ENCODE assay signal across 8 cellular contexts in the genomic region with DNA sequence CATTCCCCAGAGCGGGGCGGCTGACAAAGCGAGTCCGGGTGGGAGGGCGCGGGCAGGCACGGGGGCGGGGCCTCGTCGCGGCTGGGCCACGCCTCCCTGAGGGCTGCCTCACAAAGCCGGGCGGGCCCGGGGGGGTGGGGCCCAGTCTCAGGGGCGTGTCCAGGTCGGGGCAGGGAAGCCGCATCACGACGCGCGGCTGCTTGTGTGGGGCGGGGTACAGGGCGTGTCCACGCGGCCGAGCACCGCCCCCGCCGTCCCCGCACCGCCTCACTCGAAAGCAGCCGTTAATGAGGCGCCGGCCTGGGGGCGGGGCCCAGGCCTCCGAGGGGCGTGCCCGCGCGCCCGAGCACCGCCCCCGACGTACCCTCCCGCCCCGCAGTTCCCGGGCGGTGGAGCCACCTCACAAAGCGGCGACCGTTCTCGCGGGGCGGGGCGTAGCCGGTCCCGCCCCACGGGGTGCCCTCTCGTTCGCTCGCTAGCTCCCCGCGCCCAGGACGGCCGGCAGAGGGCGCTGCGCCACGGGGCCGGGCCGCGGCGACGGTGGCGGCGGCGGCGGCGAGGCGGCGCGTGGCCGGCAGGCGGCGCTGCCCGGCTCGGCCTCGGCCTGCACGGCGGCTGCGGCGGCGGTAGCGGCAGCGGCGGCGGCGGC. TPM values are rescaled to one million over a fixed set of nuclear protein-coding genes. Genes with fewer than 3 reads are reported as not detected.
DNase-seq lines count a peak whose midpoint lies in the region; ATAC-seq and TF ChIP-seq lines count a peak whose summit lies in the region.

A gene (plus strand): TSS at position 599 of the 649 bp plus-strand sequence. CDS start 150 bp downstream, outside the sequence.

- H3K79me2 ChIP-seq in MM.1S (ENCODE audit: low read length), result peaks cover 40% of the 10 kb centered on the region
- peaks cover 36% of the 10 kb centered on the region for H3K79me2 ChIP-seq in neural cell (replicated peaks; ENCODE audit: insufficient read depth, low read length)

- H3F3A ChIP-seq in MM.1S (ENCODE audit: insufficient read depth, low read length), result peaks cover 14% of the 10 kb centered on the region
- H3F3A ChIP-seq in neural cell (ENCODE audit: insufficient read depth, low read length, poor library complexity, severe bottlenecking), result no peaks in the 10 kb centered on the region

- H3K4me2 ChIP-seq in MM.1S (ENCODE audit: low read depth, low read length), result peak within 1 kb of the TSS; percentile 96
- peak within 1 kb of the TSS; percentile 71 for H3K4me2 ChIP-seq in neural cell (ENCODE audit: low read length)

- H3K9me3 ChIP-seq in MM.1S (replicated peaks; ENCODE audit: insufficient read depth, low read length) (no peaks in the 10 kb centered on the region), neural cell (ENCODE audit: low read length) (no peaks in the 10 kb centered on the region)

- H3K9me2 ChIP-seq in MM.1S (replicated peaks; ENCODE audit: insufficient read depth, low read length) (no peaks in the 10 kb centered on the region), neural cell (ENCODE audit: insufficient read depth, low read length) (no peaks in the 10 kb centered on the region)

- H3K27ac Mint-ChIP-seq in stimulated activated naive CD8-positive, alpha-beta T cell treated with anti-CD3 and anti-CD28 coated beads, Interleukin-15, amount 100 ng/mL, for 72 hours, result peak within 1 kb of the TSS; percentile 59 to 89

- TF ChIP-seq EP300 in neural cell (conservative IDR thresholded peaks at IDR 0.05; ENCODE audit: poor library complexity, severe bottlenecking), result peak; percentile 29

- TF ChIP-seq CTCF in MM.1S (IDR thresholded peaks at IDR 0.05; ENCODE audit: low read length) (peak; percentile 35), fibroblast of the aortic adventitia (IDR thresholded peaks at IDR 0.05; ENCODE audit: insufficient read depth, low read length) (peak; percentile 61), neural cell (IDR thresholded peaks at IDR 0.05; ENCODE audit: poor library complexity, severe bottlenecking) (peak; percentile 91)

- H3K4me3 ChIP-seq in MM.1S (ENCODE audit: low read length) (peak within 1 kb of the TSS; percentile 80), fibroblast of the aortic adventitia (ENCODE audit: low read depth, low read length) (peak within 1 kb of the TSS; percentile 92), neural cell (ENCODE audit: low read length) (peak within 1 kb of the TSS; percentile 90)

- H3K9ac ChIP-seq in MM.1S (ENCODE audit: low read length), result peak within 1 kb of the TSS; percentile 76; the same call in 1 of the 2 replicates
- peak within 1 kb of the TSS; percentile 90 for H3K9ac ChIP-seq in neural cell (ENCODE audit: low read length)

- peak; percentile 70 for TF ChIP-seq RAD21 in neural cell (conservative IDR thresholded peaks at IDR 0.05)

- H3K36me3 ChIP-seq in MM.1S (replicated peaks; ENCODE audit: insufficient read depth, low read length) (no peaks in the 10 kb centered on the region), neural cell (ENCODE audit: insufficient read depth, low read length) (no peaks in the 10 kb centered on the region)

- H3K4me3 Mint-ChIP-seq in stimulated activated naive CD8-positive, alpha-beta T cell treated with anti-CD3 and anti-CD28 coated beads, Interleukin-15, amount 100 ng/mL, for 72 hours, result peak within 1 kb of the TSS; percentile 77 to 83

- H4K20me1 ChIP-seq in MM.1S (ENCODE audit: insufficient read depth, low read length) (no peaks in the 10 kb centered on the region), neural cell (ENCODE audit: insufficient read depth) (no peaks in the 10 kb centered on the region)

- H3K27me3 ChIP-seq in MM.1S (replicated peaks; ENCODE audit: insufficient read depth, low read length), result no peaks in the 10 kb centered on the region
- H3K27me3 ChIP-seq in neural cell (ENCODE audit: insufficient read depth, low read depth, low read length), result no peaks in the 10 kb centered on the region

- H2AFZ ChIP-seq in MM.1S (ENCODE audit: low read length), result peak within 1 kb of the TSS; percentile 93
- peak within 1 kb of the TSS; percentile 96 for H2AFZ ChIP-seq in neural cell (ENCODE audit: low read depth, low read length)

- ATAC-seq in stimulated activated naive CD8-positive, alpha-beta T cell treated with anti-CD3 and anti-CD28 coated beads, Interleukin-15, amount 100 ng/mL, for 72 hours, result peak; percentile 89

- peak within 1 kb of the TSS; percentile 37; the same call in 1 of the 2 replicates for H3K27ac ChIP-seq in MM.1S (ENCODE audit: low read length)
- H3K27ac ChIP-seq in neural cell (ENCODE audit: low read length), result peak within 1 kb of the TSS; percentile 89

- H3K9me3 Mint-ChIP-seq in stimulated activated naive CD8-positive, alpha-beta T cell treated with anti-CD3 and anti-CD28 coated beads, Interleukin-15, amount 100 ng/mL, for 72 hours, result no peaks in the 10 kb centered on the region

- H3K4me1 Mint-ChIP-seq in stimulated activated naive CD8-positive, alpha-beta T cell treated with anti-CD3 and anti-CD28 coated beads, Interleukin-15, amount 100 ng/mL, for 72 hours, result peaks cover 64% of the 10 kb centered on the region

- peaks cover 16% of the 10 kb centered on the region for H3K4me1 ChIP-seq in MM.1S (ENCODE audit: low read length)

- peak; percentile 99 for DNase-seq in GDM1 (lab: John Stamatoyannopoulos, UW)
- peak; percentile 97 for DNase-seq in HCEC 1CT
- DNase-seq in MM.1S, result peak; percentile 97
- DNase-seq in SHP77 treated with DMSO at 0.1 percent for 48 hours (lab: John Stamatoyannopoulos, UW), result peak; percentile 88
- peak; percentile 100 for DNase-seq in activated effector memory CD4-positive, alpha-beta T cell treated with anti-CD3 and anti-CD28 coated beads, Interleukin-2, amount 50 U/mL, for 16 hours
- peak; percentile 97 for DNase-seq in fibroblast of the aortic adventitia (ENCODE audit: low read depth)
- DNase-seq in stimulated activated naive CD8-positive, alpha-beta T cell treated with anti-CD3 and anti-CD28 coated beads, Interleukin-15, amount 100 ng/mL, for 72 hours, result peak; percentile 99 to 100

- H3K27me3 Mint-ChIP-seq in stimulated activated naive CD8-positive, alpha-beta T cell treated with anti-CD3 and anti-CD28 coated beads, Interleukin-15, amount 100 ng/mL, for 72 hours, result no peaks in the 10 kb centered on the region

TF ChIP-seq in neural cell, 6 proteins besides CTCF, POLR2A, EP300 and RAD21:
- TF ChIP-seq MXI1 (conservative IDR thresholded peaks at IDR 0.05; ENCODE audit: poor library complexity, severe bottlenecking), result peak; percentile 36
- TF ChIP-seq TAF1 (IDR thresholded peaks at IDR 0.05; ENCODE audit: low read depth), result no peak
- TF ChIP-seq, protein P1, sequence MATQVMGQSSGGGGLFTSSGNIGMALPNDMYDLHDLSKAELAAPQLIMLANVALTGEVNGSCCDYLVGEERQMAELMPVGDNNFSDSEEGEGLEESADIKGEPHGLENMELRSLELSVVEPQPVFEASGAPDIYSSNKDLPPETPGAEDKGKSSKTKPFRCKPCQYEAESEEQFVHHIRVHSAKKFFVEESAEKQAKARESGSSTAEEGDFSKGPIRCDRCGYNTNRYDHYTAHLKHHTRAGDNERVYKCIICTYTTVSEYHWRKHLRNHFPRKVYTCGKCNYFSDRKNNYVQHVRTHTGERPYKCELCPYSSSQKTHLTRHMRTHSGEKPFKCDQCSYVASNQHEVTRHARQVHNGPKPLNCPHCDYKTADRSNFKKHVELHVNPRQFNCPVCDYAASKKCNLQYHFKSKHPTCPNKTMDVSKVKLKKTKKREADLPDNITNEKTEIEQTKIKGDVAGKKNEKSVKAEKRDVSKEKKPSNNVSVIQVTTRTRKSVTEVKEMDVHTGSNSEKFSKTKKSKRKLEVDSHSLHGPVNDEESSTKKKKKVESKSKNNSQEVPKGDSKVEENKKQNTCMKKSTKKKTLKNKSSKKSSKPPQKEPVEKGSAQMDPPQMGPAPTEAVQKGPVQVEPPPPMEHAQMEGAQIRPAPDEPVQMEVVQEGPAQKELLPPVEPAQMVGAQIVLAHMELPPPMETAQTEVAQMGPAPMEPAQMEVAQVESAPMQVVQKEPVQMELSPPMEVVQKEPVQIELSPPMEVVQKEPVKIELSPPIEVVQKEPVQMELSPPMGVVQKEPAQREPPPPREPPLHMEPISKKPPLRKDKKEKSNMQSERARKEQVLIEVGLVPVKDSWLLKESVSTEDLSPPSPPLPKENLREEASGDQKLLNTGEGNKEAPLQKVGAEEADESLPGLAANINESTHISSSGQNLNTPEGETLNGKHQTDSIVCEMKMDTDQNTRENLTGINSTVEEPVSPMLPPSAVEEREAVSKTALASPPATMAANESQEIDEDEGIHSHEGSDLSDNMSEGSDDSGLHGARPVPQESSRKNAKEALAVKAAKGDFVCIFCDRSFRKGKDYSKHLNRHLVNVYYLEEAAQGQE (IDR thresholded peaks at IDR 0.05; ENCODE audit: borderline replicate concordance), result no peak
- TF ChIP-seq SMC3 (conservative IDR thresholded peaks at IDR 0.05; ENCODE audit: poor library complexity), result peak; percentile 62
- TF ChIP-seq POLR2AphosphoS5 (IDR thresholded peaks at IDR 0.05), result no peak
- TF ChIP-seq EZH2 (IDR thresholded peaks at IDR 0.05; ENCODE audit: borderline replicate concordance, insufficient read depth, low read length, poor library complexity, severe bottlenecking), result no peak

RNA-seq across cellular contexts. Expression of the gene that starts here (rescaled TPM):
- total RNA-seq in fibroblast of the aortic adventitia (ENCODE audit: low replicate concordance), result 16.4 and 39.6 TPM in 2 replicates
- 22.3 and 37.9 TPM in 2 replicates for polyA plus RNA-seq in neural cell
- 36.1 and 42.9 TPM in 2 replicates for polyA minus RNA-seq in neural cell

Comparison
In these comparisons a context has a peak if more than half of its experiments do, and no peak if none do; other contexts are left out.
1. Peak in every context shown above with its lines: DNase-seq, ATAC-seq, H3K4me3 ChIP-seq and H3K27ac ChIP-seq.
2. CTCF ChIP-seq: peak in every context shown above with its lines; median percentile 91 in neural cell; 61 in fibroblast of the aortic adventitia; 35 in MM.1S.